In the genomic region with DNA sequence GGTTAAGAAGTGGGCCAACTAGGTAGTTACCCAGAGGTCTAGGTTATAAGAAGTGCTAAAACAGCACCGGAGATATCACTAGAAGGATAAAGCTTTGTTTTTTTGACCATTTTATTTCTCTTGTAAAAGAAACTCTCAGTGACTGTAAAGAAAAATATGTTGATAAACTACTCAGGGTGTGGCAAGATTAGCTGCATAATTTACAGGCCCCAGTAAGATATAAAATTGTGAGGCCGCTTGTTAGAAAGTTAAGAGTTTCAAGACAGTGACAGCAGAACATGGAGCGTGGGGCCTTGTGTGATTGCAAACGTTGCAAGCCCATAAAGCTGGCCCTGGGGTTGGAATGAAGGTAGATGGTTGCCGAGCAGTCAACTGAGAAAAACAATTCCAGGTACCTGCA, we compare ENCODE assay signal across 26 cellular contexts.
"Had no signal": no experiment of that assay in that cellular context is flagged by ENCODE, and none has a peak within 500 bp of the region (broad histone marks: within the 10 kb centered on the region; RNA-seq: fewer than 3 reads in every experiment).

No MANE protein-coding gene starts in this region.

- H3K4me1 ChIP-seq: stomach, suprapubic skin, testis, thyroid gland, tibial nerve, upper lobe of left lung, upper lobe of right lung, uterus, vagina had no signal

- H3K36me3 ChIP-seq: stomach, suprapubic skin, thoracic aorta, thyroid gland, tibial artery, tibial nerve, transverse colon, upper lobe of left lung, upper lobe of right lung, uterus, vagina had no signal

- DNase-seq: stimulated activated CD4-positive, alpha-beta T cell treated with anti-CD3 and anti-CD28 coated beads, Interleukin-2, amount 100 ng/mL, for 48 hours; stimulated activated CD4-positive, alpha-beta T cell treated with anti-CD3 and anti-CD28 coated beads, Interleukin-4, amount 100 ng/mL, for 1 hour; stimulated activated CD4-positive, alpha-beta T cell treated with anti-CD3 and anti-CD28 coated beads, Interleukin-4, amount 100 ng/mL, for 24 hours; stimulated activated CD4-positive, alpha-beta T cell treated with anti-CD3 and anti-CD28 coated beads, Interleukin-4, amount 100 ng/mL, for 4 hours; stimulated activated CD8-positive, alpha-beta memory T cell treated with anti-CD3 and anti-CD28 coated beads, Interleukin-4, amount 100 ng/mL, for 48 hours; stimulated activated naive B cell treated with anti-CD40 and anti-IgM and Interleukin-4, amounts not matched to agents 10 μg/mL and 1 μg/mL and 100 μg/mL, for 72 hours; stimulated activated naive CD4-positive, alpha-beta T cell; stimulated activated naive CD4-positive, alpha-beta T cell treated with Interleukin-2 at 50 U/mL for 16 hours; stimulated activated naive CD8-positive, alpha-beta T cell treated with anti-CD3 and anti-CD28 coated beads, Interleukin-15, amount 100 ng/mL, for 72 hours; stimulated activated naive CD8-positive, alpha-beta T cell treated with anti-CD3 and anti-CD28 coated beads, Interleukin-15, Interleukin-2, amounts not matched to agents 100 U/mL and 50 U/mL, for 24 hours; stomach; substantia nigra; testis; thyroid gland; tibial artery; transverse colon; trophoblast cell; upper lobe of left lung; upper lobe of right lung; uterus had no signal

- ATAC-seq: stimulated activated effector memory CD8-positive, alpha-beta T cell treated with anti-CD3 and anti-CD28 coated beads, Interleukin-12 subunit alpha, Interleukin-12 subunit beta, amount 100 ng/mL, for 72 hours; stimulated activated memory B cell treated with anti-CD40 and anti-IgM and Interleukin-4, amounts not matched to agents 10 μg/mL and 1 μg/mL and 100 μg/mL, for 72 hours; stimulated activated naive B cell treated with anti-CD40 and anti-IgM and Interleukin-4, amounts not matched to agents 10 μg/mL and 1 μg/mL and 100 μg/mL, for 72 hours; stimulated activated naive CD8-positive, alpha-beta T cell treated with anti-CD3 and anti-CD28 coated beads, Interleukin-15, amount 100 ng/mL, for 72 hours; stimulated activated naive CD8-positive, alpha-beta T cell treated with anti-CD3 and anti-CD28 coated beads, Interleukin-15, Interleukin-2, amounts not matched to agents 100 U/mL and 50 U/mL, for 24 hours; upper lobe of right lung had no signal

- H3K9me3 ChIP-seq: stomach, suprapubic skin, testis, thoracic aorta, thyroid gland, tibial artery, transverse colon, upper lobe of left lung, upper lobe of right lung, uterus, vagina had no signal

- H3K4me3 ChIP-seq: stomach, suprapubic skin, testis, thoracic aorta, thyroid gland, tibial artery, tibial nerve, transverse colon, upper lobe of left lung, upper lobe of right lung, uterus, vagina had no signal
